In the genomic region with DNA sequence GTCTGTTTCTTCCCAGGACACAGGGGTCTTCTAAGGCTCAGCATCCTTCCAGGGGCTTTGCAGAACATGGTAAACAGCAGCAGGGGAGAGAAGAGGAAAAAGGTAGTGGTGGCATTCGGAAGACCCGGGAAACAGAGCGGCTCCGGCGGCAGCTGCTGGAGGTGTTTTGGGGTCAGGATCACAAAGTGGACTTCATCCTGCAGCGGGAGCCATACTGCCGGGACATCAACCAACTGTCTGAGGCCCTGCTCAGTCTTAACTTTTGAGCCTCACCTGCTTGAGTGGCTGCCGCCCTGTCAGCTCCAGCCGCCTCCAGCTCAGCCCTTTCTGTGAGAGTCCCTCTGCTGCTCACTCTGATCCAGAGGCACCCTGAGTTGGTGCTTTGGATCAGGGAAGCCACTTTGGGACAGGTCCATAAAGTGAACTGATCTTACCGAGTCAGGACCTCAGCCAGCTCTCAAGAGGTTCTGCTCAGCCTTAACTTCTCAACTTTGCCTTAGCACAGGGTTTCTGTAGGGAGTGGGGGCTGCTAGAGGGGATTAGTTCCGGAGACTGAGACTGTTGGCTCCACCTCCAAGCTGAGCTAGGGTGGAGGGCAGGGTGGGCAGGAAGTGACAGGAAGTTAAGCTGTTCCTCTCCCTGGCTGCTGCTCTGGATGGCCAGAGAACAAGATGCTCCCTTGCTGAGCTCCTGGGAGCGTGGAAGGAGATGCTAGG, we compare ENCODE assay signal across 7 cellular contexts. TPM values are rescaled to one million over a fixed set of nuclear protein-coding genes. Genes with fewer than 3 reads are reported as not detected.
DNase-seq lines count a peak whose midpoint lies in the region; ATAC-seq and TF ChIP-seq lines count a peak whose summit lies in the region.

No MANE protein-coding gene starts in this region.

- no peak overlapping the region for H3K14ac ChIP-seq in H9 (ENCODE audit: insufficient read depth, low read length)

- no peaks in the 10 kb centered on the region for H3K9me2 ChIP-seq in SU-DHL-6 (replicated peaks; ENCODE audit: insufficient read depth, low read length)

- no peak overlapping the region for H2BK12ac ChIP-seq in H9 (ENCODE audit: insufficient read length, low read depth, low read length)

- H3K9ac ChIP-seq in H9 (ENCODE audit: extremely low read depth, insufficient read length, low read length) (no peak overlapping the region), SU-DHL-6 (ENCODE audit: low read length) (no peak overlapping the region)

- H3F3A ChIP-seq in SU-DHL-6 (ENCODE audit: insufficient read depth): 0 out of 2 replicates have a peak, but pooled peaks cover 6% of the 10 kb centered on the region

- no CpG with 5 or more reads among the region's 12 CpGs for WGBS in H9 (ENCODE audit: extremely low coverage, insufficient read length, low lambda C conversion rate)
- 72% methylated on average over 12 of the region's 12 CpGs for WGBS in prostate gland

- no peak overlapping the region for H3K27ac ChIP-seq in H9 (ENCODE audit: insufficient read length, low read depth, low read length)
- no peak overlapping the region for H3K27ac ChIP-seq in SU-DHL-6 (ENCODE audit: low read depth, low read length)
- peak overlapping the region in 1 of 2 donors; percentile 44 for H3K27ac ChIP-seq in prostate gland

- TF ChIP-seq CTCF in H9 (conservative IDR thresholded peaks at IDR 0.05): 0 out of 3 replicates have a peak, but pooled peaks have one; percentile 3
- TF ChIP-seq CTCF in SU-DHL-6 (IDR thresholded peaks at IDR 0.05; ENCODE audit: insufficient read depth, low read length, poor library complexity, severe bottlenecking): peak; percentile 8
- TF ChIP-seq CTCF in endothelial cell (IDR thresholded peaks at IDR 0.05; ENCODE audit: unreplicated experiment): no peak
- peak in 1 of 4 experiments; percentile 3 for TF ChIP-seq CTCF in prostate gland (IDR thresholded peaks at IDR 0.05)

- H3K18ac ChIP-seq in H9 (ENCODE audit: insufficient read length, low read depth, low read length): no peak overlapping the region

- H3K4me1 ChIP-seq in H9 (ENCODE audit: insufficient read depth, low read length) (no peaks in the 10 kb centered on the region), prostate gland (replicated peaks) (peaks cover 19% of the 10 kb centered on the region)

- H3K4me3 ChIP-seq in SU-DHL-6 (ENCODE audit: insufficient read depth, low read length, poor library complexity, severe bottlenecking): no peak overlapping the region
- H3K4me3 ChIP-seq in prostate gland: no peak overlapping the region

- H3K9me3 Mint-ChIP-seq in H9 (no peaks in the 10 kb centered on the region), endothelial cell (ENCODE audit: unreplicated experiment) (no peaks in the 10 kb centered on the region)
- H3K9me3 Mint-ChIP-seq in stimulated activated memory B cell treated with anti-CD40 and anti-IgM and Interleukin-4, amounts not matched to agents 10 μg/mL and 1 μg/mL and 100 μg/mL, for 72 hours: no peaks in the 10 kb centered on the region

- intact Hi-C loops in prostate gland (cut with DNase I): loop anchor here (2.0 kb wide), 1 partner anchor 104 kb away; no protein-coding TSS in a partner anchor

- H2AK5ac ChIP-seq in H9 (ENCODE audit: insufficient read length, low read length): no peak overlapping the region

- H3K9me3 ChIP-seq in H9 (ENCODE audit: control insufficient read depth, low read depth, low read length) (no peaks in the 10 kb centered on the region), SU-DHL-6 (ENCODE audit: insufficient read depth, low read length) (no peaks in the 10 kb centered on the region), prostate gland (no peaks in the 10 kb centered on the region)

- H2AFZ ChIP-seq in H9 (ENCODE audit: low read length) (no peak overlapping the region), SU-DHL-6 (ENCODE audit: low read depth, low read length, severe bottlenecking) (no peak overlapping the region)

- H3K27me3 ChIP-seq in H9 (ENCODE audit: insufficient read depth, low read length): no peaks in the 10 kb centered on the region
- no peaks in the 10 kb centered on the region for H3K27me3 ChIP-seq in SU-DHL-6 (ENCODE audit: low read length)
- H3K27me3 ChIP-seq in prostate gland (replicated peaks; ENCODE audit: insufficient read depth): no peaks in the 10 kb centered on the region

- H4K91ac ChIP-seq in H9 (ENCODE audit: insufficient read length, low read depth, low read length): no peak overlapping the region

- H4K8ac ChIP-seq in H9 (replicated peaks; ENCODE audit: insufficient read length, low read depth, low read length): no peak overlapping the region

- H3K23me2 ChIP-seq in H9 (ENCODE audit: insufficient read length, low read depth, low read length, poor library complexity, severe bottlenecking): peaks cover 4% of the 10 kb centered on the region

- ATAC-seq in stimulated activated memory B cell treated with anti-CD40 and anti-IgM and Interleukin-4, amounts not matched to agents 10 μg/mL and 1 μg/mL and 100 μg/mL, for 72 hours: no peak

- H3K79me2 ChIP-seq in H9 (ENCODE audit: insufficient read depth, low read length) (no peaks in the 10 kb centered on the region), SU-DHL-6 (ENCODE audit: insufficient read depth, low read length) (peaks cover 7% of the 10 kb centered on the region)

- H3K27me3 Mint-ChIP-seq in H9 (ENCODE audit: low read depth): no peaks in the 10 kb centered on the region
- H3K27me3 Mint-ChIP-seq in endothelial cell (ENCODE audit: unreplicated experiment): peaks cover 5% of the 10 kb centered on the region
- H3K27me3 Mint-ChIP-seq in stimulated activated memory B cell treated with anti-CD40 and anti-IgM and Interleukin-4, amounts not matched to agents 10 μg/mL and 1 μg/mL and 100 μg/mL, for 72 hours: no peaks in the 10 kb centered on the region

- peaks cover 2% of the 10 kb centered on the region for H3K79me1 ChIP-seq in H9 (ENCODE audit: insufficient read depth, low read depth, low read length, poor library complexity, severe bottlenecking)

- DNase-seq in H9 (no peak), endothelial cell (ENCODE audit: low spot score) (no peak), NOMO-1 treated with dmso at 0.1 percent for 144 hours (lab: John Stamatoyannopoulos, UW; ENCODE audit: unreplicated experiment) (no peak), prostate gland (ENCODE audit: low spot score) (no peak), NCI-H526 (lab: John Stamatoyannopoulos, UW) (no peak)

- no peak for TF ChIP-seq POLR2A in prostate gland (IDR thresholded peaks at IDR 0.05)

- H3K4me3 Mint-ChIP-seq in H9: no peak overlapping the region; a peak in 1 of 5 replicates
- peak overlapping the region; percentile 62 for H3K4me3 Mint-ChIP-seq in endothelial cell (ENCODE audit: unreplicated experiment)
- no peak overlapping the region for H3K4me3 Mint-ChIP-seq in stimulated activated memory B cell treated with anti-CD40 and anti-IgM and Interleukin-4, amounts not matched to agents 10 μg/mL and 1 μg/mL and 100 μg/mL, for 72 hours

- H3K4ac ChIP-seq in H9 (ENCODE audit: low read depth, low read length): no peak overlapping the region

- H3K36me3 Mint-ChIP-seq in H9 (ENCODE audit: insufficient read depth in 1 of 3, low read depth in 3 of 3) (peaks cover 19 to 61% (median 57%) of the 10 kb centered on the region in 3 experiments; a peak in 6 of 7 replicates), endothelial cell (ENCODE audit: low read depth, unreplicated experiment) (peaks cover 34% of the 10 kb centered on the region)
- H3K36me3 Mint-ChIP-seq in stimulated activated memory B cell treated with anti-CD40 and anti-IgM and Interleukin-4, amounts not matched to agents 10 μg/mL and 1 μg/mL and 100 μg/mL, for 72 hours: peaks cover 52% of the 10 kb centered on the region

- no peak overlapping the region for H3K23ac ChIP-seq in H9 (ENCODE audit: insufficient read length, low read depth, low read length)

- H2BK15ac ChIP-seq in H9 (ENCODE audit: low read depth, low read length): no peak overlapping the region

- H3K4me1 Mint-ChIP-seq in H9: peaks cover 11 to 12% of the 10 kb centered on the region in 2 experiments
- peaks cover 27% of the 10 kb centered on the region for H3K4me1 Mint-ChIP-seq in endothelial cell (ENCODE audit: unreplicated experiment)
- H3K4me1 Mint-ChIP-seq in stimulated activated memory B cell treated with anti-CD40 and anti-IgM and Interleukin-4, amounts not matched to agents 10 μg/mL and 1 μg/mL and 100 μg/mL, for 72 hours: peaks cover 82% of the 10 kb centered on the region

- no peak overlapping the region for H2BK20ac ChIP-seq in H9 (ENCODE audit: low read depth, low read length, poor library complexity, severe bottlenecking)

- peak overlapping the region in 1 of 3 experiments; percentile 92; a peak in 2 of 7 replicates for H3K27ac Mint-ChIP-seq in H9
- H3K27ac Mint-ChIP-seq in endothelial cell (ENCODE audit: unreplicated experiment): peak overlapping the region; percentile 64
- H3K27ac Mint-ChIP-seq in stimulated activated memory B cell treated with anti-CD40 and anti-IgM and Interleukin-4, amounts not matched to agents 10 μg/mL and 1 μg/mL and 100 μg/mL, for 72 hours: peak overlapping the region; percentile 68

- H3K56ac ChIP-seq in H9 (ENCODE audit: insufficient read length, low read depth, low read length): no peak overlapping the region

- no peak overlapping the region for H2BK5ac ChIP-seq in H9 (ENCODE audit: insufficient read length, low read length)

- no peak overlapping the region for H4K5ac ChIP-seq in H9 (ENCODE audit: insufficient read length, low read depth, low read length)

- no peak overlapping the region for H3T11ph ChIP-seq in H9 (ENCODE audit: low read length)

- H3K36me3 ChIP-seq in SU-DHL-6 (ENCODE audit: low read length) (no peaks in the 10 kb centered on the region), prostate gland (peaks cover 3 to 19% of the 10 kb centered on the region in 2 donors)

- H3K4me2 ChIP-seq in H9 (ENCODE audit: insufficient read depth, insufficient read length, low read length) (no peak overlapping the region), SU-DHL-6 (ENCODE audit: low read depth, low read length, poor library complexity, severe bottlenecking) (no peak overlapping the region)

- H2BK120ac ChIP-seq in H9 (ENCODE audit: low read depth, low read length, poor library complexity, severe bottlenecking): no peak overlapping the region

- H4K20me1 ChIP-seq in H9 (ENCODE audit: control insufficient read depth, insufficient read depth, insufficient read length): no peaks in the 10 kb centered on the region
- H4K20me1 ChIP-seq in SU-DHL-6 (ENCODE audit: low read depth, low read length): no peaks in the 10 kb centered on the region

RNA-seq across cellular contexts. Expression of a gene that starts 5.4 kb away (rescaled TPM):
- total RNA-seq in H9 (2021) (56.2 and 65.0 TPM in 2 replicates), endothelial cell (ENCODE audit: unreplicated experiment) (34.9 TPM), prostate gland (10 to 100 TPM; 49.5 to 64.4 TPM)

RNA-seq across cellular contexts. Expression of a gene that starts 7.4 kb away (rescaled TPM):
- total RNA-seq in H9 (2021) (30.0 and 31.3 TPM in 2 replicates), endothelial cell (ENCODE audit: unreplicated experiment) (43.8 TPM), prostate gland (10 to 100 TPM; 57.0 to 91.2 TPM)

RNA-seq across cellular contexts. Expression of a gene that starts 7.7 kb away (rescaled TPM):
- total RNA-seq in H9 (2021) (0.39 and 0.44 TPM in 2 replicates), endothelial cell (ENCODE audit: unreplicated experiment) (1.5 TPM), prostate gland (10 to 100 TPM in 1 of 2 donors, 1 to 10 TPM in 1; 2.4 to 11.1 TPM)

RNA-seq across cellular contexts. Expression of a gene that starts 38.4 kb away (rescaled TPM):
- total RNA-seq in H9 (2021) (18.1 and 18.7 TPM in 2 replicates), endothelial cell (ENCODE audit: unreplicated experiment) (49.0 TPM), prostate gland (10 to 100 TPM; 10.5 to 26.5 TPM)
